ENCODE assay signal across 8 cellular contexts in genomic region chr15:62391565-62392262, GRCh38. TPM values are rescaled to one million over a fixed set of nuclear protein-coding genes. Genes with fewer than 3 reads are reported as not detected.
DNase-seq lines count a peak whose midpoint lies in the region; ATAC-seq, FAIRE-seq and TF ChIP-seq lines count a peak whose summit lies in the region.

No MANE protein-coding gene starts in this region.

- H3K4me3 Mint-ChIP-seq in central memory CD8-positive, alpha-beta T cell = peak overlapping the region; percentile 92

- peaks cover 7% of the 10 kb centered on the region for H3K36me3 Mint-ChIP-seq in central memory CD8-positive, alpha-beta T cell (ENCODE audit: insufficient read depth)

- peak overlapping the region; percentile 97 for H3K9ac ChIP-seq in keratinocyte (ENCODE audit: control insufficient read depth, extremely low read depth, insufficient read depth, low read length)

- POLR2A ChIA-PET in BJ (lab: Charles Lee) = no interaction called here

- CTCF ChIA-PET in BJ (lab: Yijun Ruan, JAX) = interaction anchor here (0.5 to 3.9 kb wide), 20 partner anchors 9 to 351 kb away, joined by 3 to 23 read pairs (median 3); no protein-coding TSS in a partner anchor

- H3K27me3 Mint-ChIP-seq in central memory CD8-positive, alpha-beta T cell = peaks cover 21% of the 10 kb centered on the region

- TF ChIP-seq CTCF in BJ (IDR thresholded peaks at IDR 0.05; ENCODE audit: insufficient read depth, low read depth, low read length) (peak; percentile 58), keratinocyte (optimal IDR thresholded peaks at IDR 0.05 in 1 of 3, IDR thresholded peaks at IDR 0.05 in 1 of 3, conservative IDR thresholded peaks at IDR 0.05 in 1 of 3; ENCODE audit: extremely low read depth in 1 of 3, insufficient read depth in 2 of 3, low read length in 3 of 3) (peak; percentile 18 to 67 (median 49))

- H3K9me3 ChIP-seq in keratinocyte (ENCODE audit: control insufficient read depth, low read depth, low read length) = no peaks in the 10 kb centered on the region

- peaks cover 6% of the 10 kb centered on the region for H3K79me2 ChIP-seq in keratinocyte (ENCODE audit: control insufficient read depth, insufficient read depth, low read length)

- no peaks in the 10 kb centered on the region for H4K20me1 ChIP-seq in keratinocyte (ENCODE audit: control insufficient read depth, extremely low read depth, insufficient read depth, low read length)

- peak overlapping the region; percentile 93 for H2AFZ ChIP-seq in keratinocyte (ENCODE audit: control insufficient read depth, low read length)

- H3K4me1 ChIP-seq in keratinocyte (ENCODE audit: control insufficient read depth, extremely low read depth, insufficient read depth, low read length) = peaks cover 16% of the 10 kb centered on the region

- no peak for DNase-seq in BJ (ENCODE audit: low read depth)
- peak; percentile 54 for DNase-seq in HK-2 (ENCODE audit: unreplicated experiment)
- peak; percentile 34 for DNase-seq in T1000 (lab: John Stamatoyannopoulos, UW)
- DNase-seq in central memory CD8-positive, alpha-beta T cell (ENCODE audit: low spot score in 2 of 2) = peak in 1 of 2 donors; percentile 14
- DNase-seq in keratinocyte (ENCODE audit: low read depth, low spot score) = no peak

- no peak for FAIRE-seq in keratinocyte (lab: Jason Lieb, UNC)

- H3K4me3 ChIP-seq in BJ (ENCODE audit: low read depth, low read length) (peak overlapping the region; percentile 99), keratinocyte (ENCODE audit: control insufficient read depth in 2 of 3, extremely low read depth in 1 of 3, insufficient read depth in 2 of 3, low read depth in 1 of 3, low read length in 3 of 3) (peak overlapping the region; percentile 99 to 100 (median 99)), skin epidermis (peak overlapping the region; percentile 53 to 96 (median 85))

- H3K9me3 Mint-ChIP-seq in central memory CD8-positive, alpha-beta T cell = no peaks in the 10 kb centered on the region

- dilution Hi-C loops in keratinocyte (cut with MboI; ENCODE audit: extremely low pct_ligation_motif_present, low sequenced_read_pairs) = no loop called here

- H3K4me2 ChIP-seq in keratinocyte (ENCODE audit: control insufficient read depth, extremely low read depth, insufficient read depth, low read depth, low read length) = peak overlapping the region; percentile 97

- peak overlapping the region; percentile 76 for H3K27ac Mint-ChIP-seq in central memory CD8-positive, alpha-beta T cell (ENCODE audit: low read depth)

- peaks cover 20% of the 10 kb centered on the region for H3K4me1 Mint-ChIP-seq in central memory CD8-positive, alpha-beta T cell

- H3K27ac ChIP-seq in keratinocyte (ENCODE audit: control insufficient read depth, insufficient read depth, low read length) (no peak overlapping the region), skin epidermis (peak overlapping the region in 18 of 21 experiments; percentile 18 to 94 (median 64))

- no peaks in the 10 kb centered on the region for H3K9me1 ChIP-seq in keratinocyte (ENCODE audit: control insufficient read depth, extremely low read depth, insufficient read depth, low read length)

- ATAC-seq in central memory CD8-positive, alpha-beta T cell (replicated peaks; ENCODE audit: extremely low read depth, poor library complexity, severe bottlenecking) = no peak
- ATAC-seq in GM18868 (IDR thresholded peaks at IDR 0.05; ENCODE audit: unreplicated experiment) (no peak), GM19455 (IDR thresholded peaks at IDR 0.05; ENCODE audit: unreplicated experiment) (no peak)

- no peaks in the 10 kb centered on the region for H3K36me3 ChIP-seq in BJ (ENCODE audit: control insufficient read depth, insufficient read depth, low read length)
- no peaks in the 10 kb centered on the region for H3K36me3 ChIP-seq in keratinocyte (ENCODE audit: control insufficient read depth in 2 of 2, extremely low read depth in 1 of 2, insufficient read depth in 2 of 2, low read length in 2 of 2)

- no peaks in the 10 kb centered on the region for H3K27me3 ChIP-seq in BJ (ENCODE audit: control insufficient read depth, insufficient read depth, low read length)
- no peaks in the 10 kb centered on the region for H3K27me3 ChIP-seq in keratinocyte (ENCODE audit: control insufficient read depth, extremely low read depth, insufficient read depth, low read length)

RNA-seq across cellular contexts. Expression of gene TLN2, which starts 1.4 kb away (rescaled TPM):
- polyA plus RNA-seq in BJ (2011; rRNA removed) (5.9 and 7.6 TPM in 2 replicates), keratinocyte (6.4 to 12.1 TPM (median 8.1 TPM) in 3 replicates)
- 14.9 and 15.2 TPM in 2 replicates for polyA minus RNA-seq in BJ (2011; rRNA and poly(A)+ RNA removed)
- 1.6 TPM for polyA plus RNA-seq in keratinocyte (2011; ENCODE audit: low read depth)
- 6.0 and 8.0 TPM in 2 replicates for polyA plus RNA-seq in keratinocyte (2011; cell fraction: cytosol; rRNA removed)
- 13.2 and 16.2 TPM in 2 replicates for polyA plus RNA-seq in keratinocyte (2011; cell fraction: nucleus; rRNA removed)
- 1.2 and 9.8 TPM in 2 replicates for polyA plus RNA-seq in keratinocyte (2012; ENCODE audit: low replicate concordance)
- polyA minus RNA-seq in keratinocyte = 20.0 to 28.4 TPM (median 22.8 TPM) in 3 replicates
- 10.6 TPM for polyA minus RNA-seq in keratinocyte (2011; cell fraction: cytosol; rRNA and poly(A)+ RNA removed)
- polyA minus RNA-seq in keratinocyte (2011; cell fraction: nucleus; rRNA and poly(A)+ RNA removed) = 17.5 and 27.5 TPM in 2 replicates

Comparison
In these comparisons a context has a peak if more than half of its experiments do, and no peak if none do; other contexts are left out.
1. DNase-seq: peak in HK-2 (single experiment) and T1000 (single experiment); none in BJ (single experiment) and keratinocyte (single experiment).
2. Peak in every context shown above with its lines, with median percentiles within 50 percentile points of each other: H3K4me3 ChIP-seq.